Comparison of ENCODE assay signal across 8 cellular contexts in genomic region chr5:124648902-124649467, GRCh38.
DNase-seq lines count a peak whose midpoint lies in the region; ATAC-seq and TF ChIP-seq lines count a peak whose summit lies in the region.

No MANE protein-coding gene starts in this region.

- peak overlapping the region in 1 of 2 experiments; percentile 57 for H3K23ac ChIP-seq in mesenchymal stem cell (ENCODE audit: low read length in 2 of 2)

- H3K36me3 Mint-ChIP-seq in type B pancreatic cell = peaks cover 31% of the 10 kb centered on the region
- no peaks in the 10 kb centered on the region for H3K36me3 Mint-ChIP-seq in T-cell

- no peak overlapping the region for H3K4me2 ChIP-seq in mesenchymal stem cell (ENCODE audit: low read length, poor library complexity, severe bottlenecking)

- H3K27ac ChIP-seq in heart right ventricle (peak overlapping the region in 9 of 10 donors; percentile 5 to 87 (median 70)), mesenchymal stem cell (ENCODE audit: low read length, poor library complexity, severe bottlenecking) (peak overlapping the region; percentile 65)

- DNase-seq in heart right ventricle (no peak), left cardiac atrium (no peak), adipocyte (ENCODE audit: low read depth) (no peak), mesenchymal stem cell (no peak), type B pancreatic cell (ENCODE audit: extremely low spot score, unreplicated experiment) (no peak), T-cell (no peak)
- DNase-seq in stimulated activated naive CD8-positive, alpha-beta T cell treated with anti-CD3 and anti-CD28 coated beads, Interleukin-15, amount 100 ng/mL, for 72 hours = no peak

- no peaks in the 10 kb centered on the region for H3K9me3 ChIP-seq in heart right ventricle
- H3K9me3 ChIP-seq in adipocyte (ENCODE audit: control insufficient read depth, low read length) = no peaks in the 10 kb centered on the region
- no peaks in the 10 kb centered on the region for H3K9me3 ChIP-seq in mesenchymal stem cell (ENCODE audit: control insufficient read depth, low read length)

- no peak overlapping the region for H2AFZ ChIP-seq in mesenchymal stem cell (ENCODE audit: low read depth, low read length)

- no peak overlapping the region for H4K8ac ChIP-seq in mesenchymal stem cell (ENCODE audit: low read length)

- no peak overlapping the region for H2BK5ac ChIP-seq in mesenchymal stem cell (ENCODE audit: low read depth, low read length, poor library complexity, severe bottlenecking)

- H3K36me3 ChIP-seq in heart right ventricle = peaks cover 0 to 28% (median 4%) of the 10 kb centered on the region in 9 donors
- peaks cover 16% of the 10 kb centered on the region for H3K36me3 ChIP-seq in adipocyte (ENCODE audit: control insufficient read depth, insufficient read depth, low read length, severe bottlenecking)
- H3K36me3 ChIP-seq in mesenchymal stem cell (ENCODE audit: control insufficient read depth in 1 of 2, insufficient read depth in 2 of 2, low read depth in 1 of 2, low read length in 2 of 2) = peaks cover 6 to 25% of the 10 kb centered on the region in 2 experiments

- peak overlapping the region in 2 of 10 donors; percentile 59 to 63 for H3K4me3 ChIP-seq in heart right ventricle
- peak overlapping the region; percentile 83 for H3K4me3 ChIP-seq in adipocyte (ENCODE audit: low read length)
- no peak overlapping the region for H3K4me3 ChIP-seq in mesenchymal stem cell (ENCODE audit: insufficient read depth in 1 of 2, low read depth in 1 of 2, low read length in 2 of 2)

- H2AK5ac ChIP-seq in mesenchymal stem cell (ENCODE audit: low read length, severe bottlenecking) = peak overlapping the region; percentile 59

- H3K27me3 Mint-ChIP-seq in type B pancreatic cell = no peaks in the 10 kb centered on the region
- H3K27me3 Mint-ChIP-seq in T-cell = peaks cover 39 to 40% of the 10 kb centered on the region in 2 donors
- H3K27me3 Mint-ChIP-seq in stimulated activated naive CD8-positive, alpha-beta T cell treated with anti-CD3 and anti-CD28 coated beads, Interleukin-15, amount 100 ng/mL, for 72 hours = peaks cover 43% of the 10 kb centered on the region

- peak overlapping the region; percentile 37 for H4K91ac ChIP-seq in mesenchymal stem cell (ENCODE audit: low read length)

- peak overlapping the region in 1 of 2 experiments; percentile 97 for H2BK12ac ChIP-seq in mesenchymal stem cell (ENCODE audit: low read length in 2 of 2)

- H3K4me1 Mint-ChIP-seq in type B pancreatic cell (ENCODE audit: unreplicated experiment) = peaks cover 37% of the 10 kb centered on the region
- H3K4me1 Mint-ChIP-seq in T-cell = peaks cover 32 to 49% (median 33%) of the 10 kb centered on the region in 3 donors
- peaks cover 41% of the 10 kb centered on the region for H3K4me1 Mint-ChIP-seq in stimulated activated naive CD8-positive, alpha-beta T cell treated with anti-CD3 and anti-CD28 coated beads, Interleukin-15, amount 100 ng/mL, for 72 hours

- no peak for TF ChIP-seq CTCF in heart right ventricle (IDR thresholded peaks at IDR 0.05)
- TF ChIP-seq CTCF in type B pancreatic cell (conservative IDR thresholded peaks at IDR 0.05) = no peak

- H3K9ac ChIP-seq in adipocyte (ENCODE audit: low read length) = peak overlapping the region; percentile 89
- H3K9ac ChIP-seq in mesenchymal stem cell (ENCODE audit: low read length) = peak overlapping the region; percentile 56

- ATAC-seq in heart right ventricle = no peak
- no peak for ATAC-seq in left cardiac atrium
- no peak for ATAC-seq in HG03565 (IDR thresholded peaks at IDR 0.05; ENCODE audit: unreplicated experiment)
- ATAC-seq in T-cell (replicated peaks in 1 of 4) = no peak
- no peak for ATAC-seq in stimulated activated naive CD8-positive, alpha-beta T cell treated with anti-CD3 and anti-CD28 coated beads, Interleukin-15, amount 100 ng/mL, for 72 hours

- H3K9me3 Mint-ChIP-seq in type B pancreatic cell = no peaks in the 10 kb centered on the region
- H3K9me3 Mint-ChIP-seq in T-cell = no peaks in the 10 kb centered on the region
- H3K9me3 Mint-ChIP-seq in stimulated activated naive CD8-positive, alpha-beta T cell treated with anti-CD3 and anti-CD28 coated beads, Interleukin-15, amount 100 ng/mL, for 72 hours = no peaks in the 10 kb centered on the region

- H2BK120ac ChIP-seq in mesenchymal stem cell (ENCODE audit: low read depth, low read length) = no peak overlapping the region

- peak overlapping the region; percentile 78 for H3K4me3 Mint-ChIP-seq in type B pancreatic cell
- H3K4me3 Mint-ChIP-seq in T-cell = peak overlapping the region in 1 of 3 donors; percentile 57
- no peak overlapping the region for H3K4me3 Mint-ChIP-seq in stimulated activated naive CD8-positive, alpha-beta T cell treated with anti-CD3 and anti-CD28 coated beads, Interleukin-15, amount 100 ng/mL, for 72 hours

- peaks cover 0 to 57% (median 43%) of the 10 kb centered on the region in 9 donors for H3K4me1 ChIP-seq in heart right ventricle
- peaks cover 38% of the 10 kb centered on the region for H3K4me1 ChIP-seq in adipocyte (ENCODE audit: control insufficient read depth, insufficient read depth, low read length)
- peaks cover 31% of the 10 kb centered on the region for H3K4me1 ChIP-seq in mesenchymal stem cell (ENCODE audit: control insufficient read depth, insufficient read depth, low read depth, low read length)

- POLR2A ChIA-PET in T-cell (lab: Charles Lee) = interaction anchor here in 1 of 2 donors (0.5 kb wide), 1 partner anchor 72 kb away, joined by 3 read pairs; no protein-coding TSS in a partner anchor

- intact Hi-C loops in heart right ventricle (cut with DNase I) (loop anchor here in 1 of 10 donors (5.0 kb wide), 1 partner anchor 107 kb away; no protein-coding TSS in a partner anchor), left cardiac atrium (cut with DNase I) (no loop called here)

- peak overlapping the region; percentile 25 to 88 for H3K4ac ChIP-seq in mesenchymal stem cell (ENCODE audit: low read depth in 1 of 2, low read length in 2 of 2)

- H2BK15ac ChIP-seq in mesenchymal stem cell (ENCODE audit: low read depth, poor library complexity, severe bottlenecking) = no peak overlapping the region

- CTCF ChIA-PET in T-cell (lab: Charles Lee) = no interaction called here

- H3K27me3 ChIP-seq in heart right ventricle (peaks cover 0 to 78% (median 0%) of the 10 kb centered on the region in 7 donors), adipocyte (replicated peaks; ENCODE audit: control insufficient read depth, insufficient read depth, low read length) (no peaks in the 10 kb centered on the region), mesenchymal stem cell (ENCODE audit: control insufficient read depth in 1 of 2, insufficient read depth in 1 of 2, low read length in 2 of 2) (no peaks in the 10 kb centered on the region)

- peak overlapping the region; percentile 16 to 89 for H3K18ac ChIP-seq in mesenchymal stem cell (ENCODE audit: low read depth in 1 of 2, low read length in 2 of 2)

- H3K14ac ChIP-seq in mesenchymal stem cell (ENCODE audit: low read length in 2 of 2) = peak overlapping the region in 1 of 2 experiments; percentile 45

- 71 to 81% methylated on average over 9 of the region's 9 CpGs for WGBS in heart right ventricle, 2 donors
- 88% methylated on average over 8 of the region's 9 CpGs for WGBS in mesenchymal stem cell

- H3K27ac Mint-ChIP-seq in type B pancreatic cell = peak overlapping the region; percentile 14
- H3K27ac Mint-ChIP-seq in T-cell = no peak overlapping the region
- no peak overlapping the region for H3K27ac Mint-ChIP-seq in stimulated activated naive CD8-positive, alpha-beta T cell treated with anti-CD3 and anti-CD28 coated beads, Interleukin-15, amount 100 ng/mL, for 72 hours

- H3K79me1 ChIP-seq in mesenchymal stem cell (replicated peaks; ENCODE audit: low read length, poor library complexity, severe bottlenecking) = peaks cover 22% of the 10 kb centered on the region
